ENCODE assay signal across 9 cellular contexts in genomic region chr15:78779176-78779785, GRCh38. TPM values are rescaled to one million over a fixed set of nuclear protein-coding genes. Genes with fewer than 3 reads are reported as not detected.
DNase-seq lines count a peak whose midpoint lies in the region; ATAC-seq and TF ChIP-seq lines count a peak whose summit lies in the region.
"Not testable (repeated sequence)": the region's sequence is repeated elsewhere in the genome, so short reads cannot be mapped to it uniquely, and the experiment has no call there.
"Had no signal": no experiment of that assay in that cellular context is flagged by ENCODE, and none has a peak within 500 bp of the region (broad histone marks: within the 10 kb centered on the region; RNA-seq: fewer than 3 reads in every experiment).

No MANE protein-coding gene starts in this region.

- H2AFZ ChIP-seq in mesenchymal stem cell (ENCODE audit: low read depth, low read length), result not testable (repeated sequence)

- H4K8ac ChIP-seq in mesenchymal stem cell (ENCODE audit: low read length), result not testable (repeated sequence)

- H3K27me3 ChIP-seq in cardiac muscle cell; left ventricle myocardium inferior (ENCODE audit: low read depth); right cardiac atrium (ENCODE audit: control insufficient read depth, insufficient read depth); mesenchymal stem cell (ENCODE audit: control insufficient read depth in 1 of 2, insufficient read depth in 1 of 2, low read length in 2 of 2); spleen (replicated peaks in 1 of 7): not testable (repeated sequence)

- not testable (repeated sequence) for H2BK5ac ChIP-seq in mesenchymal stem cell (ENCODE audit: low read depth, low read length, poor library complexity, severe bottlenecking)

- H3K27ac ChIP-seq in RWPE1 (peak overlapping the region; percentile 53), cardiac muscle cell (peak overlapping the region; percentile 66), left ventricle myocardium inferior (replicated peaks) (peak overlapping the region; percentile 73), right cardiac atrium (ENCODE audit: low read length) (peak overlapping the region; percentile 74)
- H3K27ac ChIP-seq in mesenchymal stem cell (ENCODE audit: low read length, poor library complexity, severe bottlenecking); spleen: not testable (repeated sequence)

- CTCF ChIA-PET in RWPE1 (lab: Yijun Ruan, JAX), result not testable (repeated sequence)

- H4K91ac ChIP-seq in mesenchymal stem cell (ENCODE audit: low read length), result not testable (repeated sequence)

- H3K4me2 ChIP-seq in mesenchymal stem cell (ENCODE audit: low read length, poor library complexity, severe bottlenecking), result not testable (repeated sequence)

- WGBS in right cardiac atrium, result 77% methylated on average over 11 of the region's 11 CpGs
- WGBS in mesenchymal stem cell, result 96% methylated on average over 7 of the region's 11 CpGs
- 76 to 84% (median 79%) methylated on average over 7 to 11 of the region's 11 CpGs for WGBS in spleen, 5 donors

- not testable (repeated sequence) for H3K9ac ChIP-seq in mesenchymal stem cell (ENCODE audit: low read length)

- not testable (repeated sequence) for H3K23ac ChIP-seq in mesenchymal stem cell (ENCODE audit: low read length in 2 of 2)

- peak; percentile 10 for DNase-seq in AG10803 (ENCODE audit: low read depth)
- DNase-seq in RWPE1 (ENCODE audit: low spot score); cardiac muscle cell (ENCODE audit: low read depth in 1 of 2, low spot score in 1 of 2); left ventricle myocardium inferior; mesenchymal stem cell: not testable (repeated sequence)
- DNase-seq in right cardiac atrium, result peak in 1 of 3 donors; percentile 53
- peak; percentile 54 for DNase-seq in spleen

- H2BK15ac ChIP-seq in mesenchymal stem cell (ENCODE audit: low read depth, poor library complexity, severe bottlenecking), result peak overlapping the region; percentile 52

- not testable (repeated sequence) for H3K79me1 ChIP-seq in mesenchymal stem cell (replicated peaks; ENCODE audit: low read length, poor library complexity, severe bottlenecking)

- not testable (repeated sequence) for H3K4me3 ChIP-seq in AG10803 (ENCODE audit: low read length); cardiac muscle cell; left ventricle myocardium inferior; right cardiac atrium (ENCODE audit: low read length); mesenchymal stem cell (ENCODE audit: insufficient read depth in 1 of 2, low read depth in 1 of 2, low read length in 2 of 2); spleen

- ATAC-seq in right cardiac atrium, result peak; percentile 3

- not testable (repeated sequence) for H3K36me3 ChIP-seq in cardiac muscle cell, left ventricle myocardium inferior, spleen
- peaks cover 5 to 23% of the 10 kb centered on the region in 2 experiments for H3K36me3 ChIP-seq in mesenchymal stem cell (ENCODE audit: control insufficient read depth in 1 of 2, insufficient read depth in 2 of 2, low read depth in 1 of 2, low read length in 2 of 2)

- not testable (repeated sequence) for H2BK120ac ChIP-seq in mesenchymal stem cell (ENCODE audit: low read depth, low read length)

- POLR2A ChIA-PET in RWPE1 (lab: Yijun Ruan, JAX; ENCODE audit: low non-redundant PET), result not testable (repeated sequence)

- not testable (repeated sequence) for H3K9me3 ChIP-seq in cardiac muscle cell (ENCODE audit: low read depth); left ventricle myocardium inferior (replicated peaks); right cardiac atrium (ENCODE audit: control insufficient read depth, low read length); mesenchymal stem cell (ENCODE audit: control insufficient read depth, low read length); spleen

- H2AK5ac ChIP-seq in mesenchymal stem cell (ENCODE audit: low read length, severe bottlenecking), result not testable (repeated sequence)

- TF ChIP-seq CTCF in AG10803 (conservative IDR thresholded peaks at IDR 0.05; ENCODE audit: low read length); RWPE1 (conservative IDR thresholded peaks at IDR 0.05; ENCODE audit: low read depth); cardiac muscle cell (IDR thresholded peaks at IDR 0.05; ENCODE audit: low read depth, low read length); left ventricle myocardium inferior (IDR thresholded peaks at IDR 0.05; ENCODE audit: borderline replicate concordance); spleen (IDR thresholded peaks at IDR 0.05 in 8 of 11, conservative IDR thresholded peaks at IDR 0.05 in 3 of 11): not testable (repeated sequence)

- not testable (repeated sequence) for H3K14ac ChIP-seq in mesenchymal stem cell (ENCODE audit: low read length in 2 of 2)

- not testable (repeated sequence) for H3K4me1 ChIP-seq in cardiac muscle cell (ENCODE audit: low read depth); mesenchymal stem cell (ENCODE audit: control insufficient read depth, insufficient read depth, low read depth, low read length)
- H3K4me1 ChIP-seq in left ventricle myocardium inferior (peaks cover 50% of the 10 kb centered on the region), right cardiac atrium (ENCODE audit: control insufficient read depth, insufficient read depth, low read length) (peaks cover 13% of the 10 kb centered on the region), spleen (peaks cover 0 to 17% (median 6%) of the 10 kb centered on the region in 6 donors)

- not testable (repeated sequence) for H3K4ac ChIP-seq in mesenchymal stem cell (ENCODE audit: low read depth in 1 of 2, low read length in 2 of 2)

- TF ChIP-seq POLR2A in spleen (IDR thresholded peaks at IDR 0.05), result not testable (repeated sequence)

- not testable (repeated sequence) for H2BK12ac ChIP-seq in mesenchymal stem cell (ENCODE audit: low read length in 2 of 2)

- intact Hi-C loops in left ventricle myocardium inferior (cut with micrococcal nuclease); right cardiac atrium (cut with DNase I); spleen (cut with DNase I; ENCODE audit: low total_unique reads): not testable (repeated sequence)

- H3K18ac ChIP-seq in mesenchymal stem cell (ENCODE audit: low read depth in 1 of 2, low read length in 2 of 2), result not testable (repeated sequence)

RNA-seq across cellular contexts. Expression of gene ADAMTS7, which starts 32.0 kb away (rescaled TPM):
- total RNA-seq in cardiac muscle cell (20.4 and 35.3 TPM in 2 replicates), left ventricle myocardium inferior (24.2 TPM), right cardiac atrium (10 to 100 TPM; 38.8 to 85.9 (median 82.0) TPM), spleen (10 to 100 TPM in 1 of 7 donors, 1 to 10 TPM in 6; 3.4 to 15.0 (median 8.3) TPM)
- polyA plus RNA-seq in cardiac muscle cell (11.8 and 16.4 TPM in 2 replicates), right cardiac atrium (40.3 TPM), spleen (1 to 10 TPM in 2 of 3 donors, under 1 TPM in 1; 0.47 to 8.4 (median 2.2) TPM)
- polyA plus RNA-seq in mesenchymal stem cell (2013, experiment 1 of 2), result 14.1 TPM
- 13.0 TPM for polyA plus RNA-seq in mesenchymal stem cell (2013, experiment 2 of 2)
- polyA plus RNA-seq: CD14-positive monocyte; CD8-positive, alpha-beta memory T cell had no signal
